Comparison of ENCODE assay signal across 8 cellular contexts in genomic region chr19:33520844-33521479, GRCh38. TPM values are rescaled to one million over a fixed set of nuclear protein-coding genes. Genes with fewer than 3 reads are reported as not detected.
A peak's percentile ranks its signal among the peaks of the same experiment; 100 is the strongest.
DNase-seq lines count a peak whose midpoint lies in the region; ATAC-seq and TF ChIP-seq lines count a peak whose summit lies in the region.

No MANE protein-coding gene starts in this region.

- no peaks in the 10 kb centered on the region for H3F3A ChIP-seq in OCI-LY1 (ENCODE audit: insufficient read depth, low read length)

- TF ChIP-seq CTCF in GM06990 (IDR thresholded peaks at IDR 0.05; ENCODE audit: insufficient read depth, low read length, poor library complexity, severe bottlenecking): no peak
- TF ChIP-seq CTCF in OCI-LY1 (IDR thresholded peaks at IDR 0.05; ENCODE audit: low read length): no peak
- TF ChIP-seq CTCF in parathyroid adenoma (IDR thresholded peaks at IDR 0.05): no peak

- H3K27me3 ChIP-seq in GM06990 (replicated peaks; ENCODE audit: control insufficient read depth, insufficient read depth, low read length) (no peaks in the 10 kb centered on the region), OCI-LY1 (ENCODE audit: insufficient read depth, low read length) (no peaks in the 10 kb centered on the region), esophagus (ENCODE audit: control insufficient read depth in 1 of 2, insufficient read depth in 2 of 2, low read length in 2 of 2) (no peaks in the 10 kb centered on the region), parathyroid adenoma (ENCODE audit: control insufficient read depth, insufficient read depth, low read length) (no peaks in the 10 kb centered on the region)

- H3K9ac ChIP-seq in OCI-LY1 (ENCODE audit: low read length) (peak overlapping the region; percentile 54), parathyroid adenoma (peak overlapping the region; percentile 34)

- H3K4me2 ChIP-seq in OCI-LY1 (ENCODE audit: low read length) (peak overlapping the region; percentile 77), parathyroid adenoma (ENCODE audit: low read length) (peak overlapping the region; percentile 71)

- peaks cover 16% of the 10 kb centered on the region for H3K4me1 ChIP-seq in OCI-LY1 (ENCODE audit: insufficient read depth, low read length, severe bottlenecking)
- H3K4me1 ChIP-seq in esophagus (ENCODE audit: control insufficient read depth in 2 of 2, insufficient read depth in 2 of 2, low read length in 1 of 2): peaks cover 3 to 15% of the 10 kb centered on the region in 2 donors
- peaks cover 6% of the 10 kb centered on the region for H3K4me1 ChIP-seq in parathyroid adenoma

- no peaks in the 10 kb centered on the region for H3K9me3 ChIP-seq in OCI-LY1 (ENCODE audit: low read length)
- no peaks in the 10 kb centered on the region for H3K9me3 ChIP-seq in esophagus (ENCODE audit: control insufficient read depth in 2 of 2, insufficient read depth in 1 of 2, low read depth in 1 of 2, low read length in 1 of 2)
- no peaks in the 10 kb centered on the region for H3K9me3 ChIP-seq in parathyroid adenoma (ENCODE audit: control insufficient read depth, low read length)

- no peak overlapping the region for H2AFZ ChIP-seq in OCI-LY1 (ENCODE audit: low read length)
- peak overlapping the region; percentile 96 for H2AFZ ChIP-seq in parathyroid adenoma

- no peaks in the 10 kb centered on the region for H3K9me2 ChIP-seq in OCI-LY1 (ENCODE audit: low read depth, low read length)

- no peak overlapping the region for H3K27ac ChIP-seq in OCI-LY1 (ENCODE audit: low read depth, low read length, poor library complexity, severe bottlenecking)
- H3K27ac ChIP-seq in esophagus (ENCODE audit: low read depth in 2 of 2, low read length in 1 of 2): peak overlapping the region in 1 of 2 donors; percentile 0
- H3K27ac ChIP-seq in parathyroid adenoma: peak overlapping the region; percentile 29

- no peak for ATAC-seq in GM18858 (IDR thresholded peaks at IDR 0.05; ENCODE audit: unreplicated experiment)

- WGBS in esophagus, 2 donors: 8 to 13% methylated on average over 12 to 18 of the region's 18 CpGs

- no peaks in the 10 kb centered on the region for H3K79me2 ChIP-seq in OCI-LY1 (ENCODE audit: insufficient read depth, low read length)
- no peaks in the 10 kb centered on the region for H3K79me2 ChIP-seq in parathyroid adenoma

- DNase-seq in GM06990 (ENCODE audit: extremely low read depth, insufficient read length): no peak
- DNase-seq in GOT3 (lab: John Stamatoyannopoulos, UW): no peak
- no peak for DNase-seq in NCI-H345 treated with DMSO at 0.1 percent for 48 hours (lab: John Stamatoyannopoulos, UW; ENCODE audit: unreplicated experiment)
- DNase-seq in stimulated activated naive CD4-positive, alpha-beta T cell treated with Interleukin-2 at 50 U/mL for 16 hours (lab: John Stamatoyannopoulos, UW): no peak

- H3K4me3 ChIP-seq in GM06990 (replicated peaks; ENCODE audit: low read depth, low read length): peak overlapping the region; percentile 89
- peak overlapping the region; percentile 67 for H3K4me3 ChIP-seq in OCI-LY1 (ENCODE audit: low read depth, low read length, poor library complexity, severe bottlenecking)
- peak overlapping the region; percentile 75 to 96 for H3K4me3 ChIP-seq in esophagus (ENCODE audit: low read depth in 1 of 2, low read length in 2 of 2)
- peak overlapping the region; percentile 75 for H3K4me3 ChIP-seq in parathyroid adenoma (ENCODE audit: low read depth, low read length)

- H4K20me1 ChIP-seq in OCI-LY1 (ENCODE audit: insufficient read depth, low read length): no peaks in the 10 kb centered on the region

- H3K36me3 ChIP-seq in GM06990 (ENCODE audit: control insufficient read depth, insufficient read depth, low read length): no peaks in the 10 kb centered on the region
- no peaks in the 10 kb centered on the region for H3K36me3 ChIP-seq in OCI-LY1 (ENCODE audit: insufficient read depth, low read length)
- no peaks in the 10 kb centered on the region for H3K36me3 ChIP-seq in esophagus (ENCODE audit: control insufficient read depth in 2 of 2, insufficient read depth in 2 of 2, low read length in 1 of 2)
- H3K36me3 ChIP-seq in parathyroid adenoma (ENCODE audit: control insufficient read depth, insufficient read depth, low read length): no peaks in the 10 kb centered on the region

RNA-seq across cellular contexts. Expression of gene PEPD, which starts 0.6 kb away (rescaled TPM):
- 10 to 100 TPM; 26.8 to 38.6 TPM for polyA plus RNA-seq in esophagus
